Comparison of ENCODE assay signal across 13 cellular contexts in the genomic region with DNA sequence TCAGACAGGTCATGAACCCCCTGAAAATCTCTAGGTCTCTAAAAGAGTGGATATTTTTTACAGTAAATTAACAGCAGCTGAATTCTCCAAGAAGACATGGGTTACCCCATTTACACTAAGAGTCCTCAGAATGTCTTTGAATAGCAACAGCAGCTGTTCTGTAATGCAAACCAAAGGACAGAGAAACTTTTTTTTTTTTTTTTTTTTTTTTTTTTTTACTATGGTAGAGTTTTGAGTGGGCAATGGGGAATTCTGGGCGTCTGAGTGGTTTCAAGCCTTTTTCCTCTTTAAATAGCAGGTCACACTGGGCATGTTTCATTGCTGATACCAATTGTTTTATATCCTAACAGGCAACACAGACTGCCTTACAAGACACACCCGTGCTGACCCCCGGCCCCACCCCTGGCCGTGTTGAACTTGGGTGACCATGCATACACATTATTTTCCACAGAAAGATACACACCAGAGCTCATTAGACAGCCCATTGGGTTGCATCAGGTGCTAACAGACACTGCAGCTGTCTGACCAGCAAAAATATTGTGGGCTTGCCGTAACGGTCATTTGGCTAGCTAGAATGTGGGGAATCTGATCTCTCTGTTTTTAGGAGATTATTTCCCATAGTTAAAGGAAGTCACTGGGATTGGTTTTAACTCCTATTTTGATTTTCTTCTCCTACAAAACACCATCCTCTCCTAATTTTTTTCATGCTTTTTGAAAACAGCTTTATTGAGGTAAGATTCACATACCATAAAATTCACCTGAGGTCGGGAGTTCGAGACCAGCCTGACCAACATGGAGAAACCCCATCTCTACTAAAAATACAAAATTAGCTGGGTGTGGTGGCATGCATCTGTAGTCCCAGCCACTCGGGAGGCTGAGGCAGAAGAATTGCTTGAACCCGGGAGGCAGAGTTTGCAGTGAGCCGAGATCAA. TPM values are rescaled to one million over a fixed set of nuclear protein-coding genes. Genes with fewer than 3 reads are reported as not detected.
DNase-seq lines count a peak whose midpoint lies in the region; ATAC-seq, FAIRE-seq and TF ChIP-seq lines count a peak whose summit lies in the region.
"Had no signal": no experiment of that assay in that cellular context is flagged by ENCODE, and none has a peak within 500 bp of the region (broad histone marks: within the 10 kb centered on the region; RNA-seq: fewer than 3 reads in every experiment).

No MANE protein-coding gene starts in this region.

- H3K36me3 ChIP-seq in kidney (ENCODE audit: control insufficient read depth in 1 of 2, insufficient read depth in 2 of 2, low read length in 2 of 2) (peaks cover 0 to 3% of the 10 kb centered on the region in 2 donors), esophagus squamous epithelium (no peaks in the 10 kb centered on the region)

- DNase-seq in GM10266 (ENCODE audit: extremely low spot score): peak; percentile 70
- DNase-seq in kidney: peak; percentile 65
- DNase-seq in RPMI8226: no peak
- DNase-seq in NCI-H748 (lab: John Stamatoyannopoulos, UW; ENCODE audit: unreplicated experiment): no peak
- no peak for DNase-seq in esophagus squamous epithelium (lab: John Stamatoyannopoulos, UW)
- DNase-seq: DND-41; IMR-90; naive thymus-derived CD8-positive, alpha-beta T cell; NCI-H1930 had no signal

- TF ChIP-seq POLR2A in esophagus squamous epithelium (IDR thresholded peaks at IDR 0.05): no peak

- H3K27ac ChIP-seq in kidney (ENCODE audit: low read depth in 2 of 2, low read length in 2 of 2) (no peak overlapping the region), esophagus squamous epithelium (no peak overlapping the region)

- FAIRE-seq in kidney (lab: Jason Lieb, UNC): no peak
- FAIRE-seq: colon had no signal

- H3K4me1 ChIP-seq in kidney (ENCODE audit: control insufficient read depth in 1 of 2, insufficient read depth in 1 of 2, low read depth in 1 of 2, low read length in 2 of 2) (no peaks in the 10 kb centered on the region), esophagus squamous epithelium (no peaks in the 10 kb centered on the region)

- H3K4me3 ChIP-seq in kidney (ENCODE audit: low read length in 2 of 2) (no peak overlapping the region), esophagus squamous epithelium (no peak overlapping the region)

- WGBS in esophagus squamous epithelium, 2 donors: 68 to 76% methylated on average over 11 of the region's 11 CpGs

- H3K9ac ChIP-seq in kidney (ENCODE audit: low read length in 2 of 2): no peak overlapping the region

- peaks cover 0 to 30% (median 0%) of the 10 kb centered on the region in 4 donors for H3K27me3 ChIP-seq in esophagus squamous epithelium

- ATAC-seq in GM19468 (IDR thresholded peaks at IDR 0.05; ENCODE audit: extremely low read depth, unreplicated experiment): peak; percentile 18
- ATAC-seq in HG03108 (IDR thresholded peaks at IDR 0.05; ENCODE audit: unreplicated experiment): peak; percentile 45
- ATAC-seq in GM19023 (IDR thresholded peaks at IDR 0.05; ENCODE audit: unreplicated experiment): no peak
- ATAC-seq: naive thymus-derived CD8-positive, alpha-beta T cell had no signal

- H3K9me3 ChIP-seq in kidney (ENCODE audit: control insufficient read depth in 1 of 2, low read length in 2 of 2) (peaks cover 3 to 4% of the 10 kb centered on the region in 2 donors), esophagus squamous epithelium (peaks cover 0 to 19% (median 0%) of the 10 kb centered on the region in 3 donors)

- TF ChIP-seq CTCF in GM10266 (IDR thresholded peaks at IDR 0.05; ENCODE audit: control insufficient read depth, insufficient read depth, low read depth, missing control alignments) (no peak), kidney (IDR thresholded peaks at IDR 0.05; ENCODE audit: borderline replicate concordance, extremely low read depth, insufficient read depth) (no peak), esophagus squamous epithelium (IDR thresholded peaks at IDR 0.05) (no peak)

- intact Hi-C loops in kidney (cut with DNase I) (no loop called here), esophagus squamous epithelium (cut with DNase I) (no loop called here)

RNA-seq across cellular contexts. Expression of a gene that starts 26.7 kb away (rescaled TPM):
- total RNA-seq in kidney (23.7 TPM), esophagus squamous epithelium (1 to 10 TPM in 2 of 4 donors, under 1 TPM in 2; 0.40 to 1.9 (median 1.2) TPM)
- not detected for polyA plus RNA-seq in kidney (ENCODE audit: insufficient read depth, low read depth, low replicate concordance)
- total RNA-seq: IMR-90 had no signal
- polyA plus RNA-seq: IMR-90 had no signal

Comparison
In these comparisons a context has a peak if more than half of its experiments do, and no peak if none do; other contexts are left out.
1. DNase-seq: peak in GM10266 (single experiment) and kidney (single experiment); none in RPMI8226 (single experiment), NCI-H748 (single experiment) and esophagus squamous epithelium (single experiment).